15 cellular contexts compared by ENCODE assay signal in genomic region chr15:80527406-80527805, GRCh38.
"Had no signal": no experiment of that assay in that cellular context is flagged by ENCODE, and none has a peak within 500 bp of the region (broad histone marks: within the 10 kb centered on the region; RNA-seq: fewer than 3 reads in every experiment).

No MANE protein-coding gene starts in this region.

- H3K36me3 Mint-ChIP-seq: immature natural killer cell; naive thymus-derived CD4-positive, alpha-beta T cell had no signal

- H3K9me3 ChIP-seq: left lung, thyroid gland had no signal

- H3K9me3 Mint-ChIP-seq: dendritic cell treated with granulocyte-macrophage colony-stimulating factor and Interleukin-4, amounts not matched to agents 40 ng/mL and 50 ng/mL, for 4 days; endodermal cell; naive thymus-derived CD4-positive, alpha-beta T cell; nephron progenitor cell; type B pancreatic cell had no signal

- H3K27me3 ChIP-seq: left lung, thyroid gland had no signal

- H3K4me1 Mint-ChIP-seq: endodermal cell; immature natural killer cell; naive thymus-derived CD4-positive, alpha-beta T cell; nephron progenitor cell had no signal

- H3K27me3 Mint-ChIP-seq: type B pancreatic cell had no signal

- DNase-seq: cerebellar nuclear complex; endodermal cell; erythroblast; immature natural killer cell; left lung; mesendoderm; naive thymus-derived CD4-positive, alpha-beta T cell; nephron progenitor cell; stimulated activated CD4-positive, alpha-beta T cell treated with anti-CD3 and anti-CD28 coated beads, Interleukin-2, amount 100 ng/mL, for 48 hours; stimulated activated naive CD4-positive, alpha-beta T cell treated with Interleukin-2 at 50 U/mL for 16 hours; thyroid gland had no signal

- H3K4me3 ChIP-seq: left lung, lung, smooth muscle cell, thyroid gland had no signal

- H3K27ac Mint-ChIP-seq: dendritic cell treated with granulocyte-macrophage colony-stimulating factor and Interleukin-4, amounts not matched to agents 40 ng/mL and 50 ng/mL, for 4 days; endodermal cell; immature natural killer cell; naive thymus-derived CD4-positive, alpha-beta T cell; nephron progenitor cell; type B pancreatic cell had no signal

- H3K36me3 ChIP-seq: left lung, thyroid gland had no signal

- H3K27ac ChIP-seq: left lung, thyroid gland had no signal

- H3K4me3 Mint-ChIP-seq: dendritic cell treated with granulocyte-macrophage colony-stimulating factor and Interleukin-4, amounts not matched to agents 40 ng/mL and 50 ng/mL, for 4 days; endodermal cell; immature natural killer cell; naive thymus-derived CD4-positive, alpha-beta T cell; nephron progenitor cell; type B pancreatic cell had no signal

- ATAC-seq: naive thymus-derived CD4-positive, alpha-beta T cell had no signal
